Comparison of ENCODE assay signal across 1 cellular context in genomic region chr3:142940472-142940871, GRCh38.
TF ChIP-seq lines count a peak whose summit lies in the region.

No MANE protein-coding gene starts in this region.

TF ChIP-seq in GM23338, 12 proteins besides CTCF, POLR2A, EP300 and RAD21 (continued from another document):
- TF ChIP-seq ZNF462 (CRISPR knock-in tag; IDR thresholded peaks at IDR 0.05): no peak
- TF ChIP-seq ZNF331 (CRISPR knock-in tag; IDR thresholded peaks at IDR 0.05; ENCODE audit: low read depth): no peak
- TF ChIP-seq NANOG (IDR thresholded peaks at IDR 0.05; ENCODE audit: borderline replicate concordance): no peak
- TF ChIP-seq EZH2phosphoT487 (IDR thresholded peaks at IDR 0.05; ENCODE audit: unreplicated experiment): no peak
- no peak for TF ChIP-seq POLR2AphosphoS5 (IDR thresholded peaks at IDR 0.05; ENCODE audit: low read depth)
- TF ChIP-seq ZNF114 (CRISPR knock-in tag; IDR thresholded peaks at IDR 0.05): no peak
- TF ChIP-seq REST (IDR thresholded peaks at IDR 0.05; ENCODE audit: unreplicated experiment): no peak
- TF ChIP-seq STAT1 (IDR thresholded peaks at IDR 0.05; ENCODE audit: unreplicated experiment): no peak
- TF ChIP-seq EZH2 (IDR thresholded peaks at IDR 0.05; ENCODE audit: low read depth, unreplicated experiment): no peak
